9 cellular contexts compared by ENCODE assay signal in genomic region chr10:46570643-46571042, GRCh38. TPM values are rescaled to one million over a fixed set of nuclear protein-coding genes. Genes with fewer than 3 reads are reported as not detected.
"Had no signal": no experiment of that assay in that cellular context is flagged by ENCODE, and none has a peak within 500 bp of the region (broad histone marks: within the 10 kb centered on the region; RNA-seq: fewer than 3 reads in every experiment).

No MANE protein-coding gene starts in this region.

RNA-seq across cellular contexts. Expression of gene GPRIN2, which starts 14.2 kb away (rescaled TPM):
- total RNA-seq: left cardiac atrium; left ventricle myocardium inferior; left ventricle myocardium superior; lung microvascular endothelial cell; mesenteric fat pad; mononuclear cell; myocyte; naive thymus-derived CD4-positive, alpha-beta T cell had no signal
- polyA plus RNA-seq: immature natural killer cell; naive thymus-derived CD4-positive, alpha-beta T cell had no signal
